In genomic region chr5:149641000-149641576, GRCh38 we compare ENCODE assay signal across 11 cellular contexts. TPM values are rescaled to one million over a fixed set of nuclear protein-coding genes. Genes with fewer than 3 reads are reported as not detected.
DNase-seq lines count a peak whose midpoint lies in the region; ATAC-seq, FAIRE-seq and TF ChIP-seq lines count a peak whose summit lies in the region.
"Had no signal": no experiment of that assay in that cellular context is flagged by ENCODE, and none has a peak within 500 bp of the region (broad histone marks: within the 10 kb centered on the region; RNA-seq: fewer than 3 reads in every experiment).

No MANE protein-coding gene starts in this region.

- peak overlapping the region; percentile 85 for H3K27ac ChIP-seq in duodenal mucosa (ENCODE audit: low read depth, low read length)
- peak overlapping the region; percentile 72 for H3K27ac ChIP-seq in HepG2 (ENCODE audit: extremely low read length, insufficient read depth, low read length)

- H3K79me2 ChIP-seq in HepG2 (ENCODE audit: insufficient read depth, low read length): no peaks in the 10 kb centered on the region

- H3K9ac ChIP-seq in duodenal mucosa (ENCODE audit: low read depth in 1 of 2, low read length in 2 of 2): peak overlapping the region; percentile 55 to 67
- peak overlapping the region; percentile 48 for H3K9ac ChIP-seq in HepG2 (ENCODE audit: insufficient read depth, low read depth, low read length)

- intact Hi-C loops in HepG2 (cut with micrococcal nuclease; ENCODE audit: unreplicated experiment): no loop called here

- peak; percentile 1 for DNase-seq in MV-4-11 (lab: John Stamatoyannopoulos, UW)
- DNase-seq in HepG2 (ENCODE audit: low spot score): peak; percentile 85
- DNase-seq in stromal cell of bone marrow (ENCODE audit: low read depth): peak; percentile 43
- DNase-seq in occipital lobe (lab: John Stamatoyannopoulos, UW): no peak
- DNase-seq in globus pallidus (ENCODE audit: low spot score): no peak
- no peak for DNase-seq in COLO668 (lab: John Stamatoyannopoulos, UW; ENCODE audit: unreplicated experiment)
- no peak for DNase-seq in activated CD4-positive, alpha-beta T cell treated with anti-CD3 and anti-CD28 coated beads, Interleukin-2, amount 50 U/mL, for 1 hour
- DNase-seq: activated naive CD4-positive, alpha-beta T cell treated with anti-CD3 and anti-CD28 coated beads, Interleukin-2, amount 50 U/mL, for 16 hours; foreskin melanocyte; NCI-H748 treated with DMSO at 0.1 percent for 48 hours had no signal

- POLR2A ChIA-PET in HepG2 (lab: Yijun Ruan, JAX): interaction anchor here (0.7 to 1.5 kb wide), 3 partner anchors 19 to 68 kb away, joined by 3 to 5 read pairs (median 3); no protein-coding TSS in a partner anchor

- no peaks in the 10 kb centered on the region for H3K27me3 ChIP-seq in duodenal mucosa (ENCODE audit: control insufficient read depth in 1 of 2, insufficient read depth in 2 of 2, low read length in 2 of 2)
- peaks cover 0 to 18% of the 10 kb centered on the region in 2 experiments; a peak in 2 of 5 replicates for H3K27me3 ChIP-seq in HepG2 (ENCODE audit: control insufficient read depth in 1 of 2, insufficient read depth in 2 of 2, low read length in 2 of 2)

- BruUV-seq in HepG2 (replicated peaks; lab: Mats Ljungman, UMichigan): no TSS peak

- peak; percentile 24 to 68; a peak in 3 of 4 replicates for TF ChIP-seq POLR2A in HepG2 (IDR thresholded peaks at IDR 0.05; ENCODE audit: insufficient read depth in 1 of 2, low read depth in 2 of 2, low read length in 2 of 2)

- TF ChIP-seq EP300 in HepG2 (IDR thresholded peaks at IDR 0.05; ENCODE audit: low read depth in 2 of 2, low read length in 2 of 2) (peak in 1 of 2 experiments; percentile 47; a peak in 1 of 4 replicates), HepG2 (CRISPR knock-in tag; IDR thresholded peaks at IDR 0.05; ENCODE audit: borderline replicate concordance) (no peak)

- TF ChIP-seq RAD21 in HepG2 (CRISPR knock-in tag; IDR thresholded peaks at IDR 0.05): no peak

- peak; percentile 83 for ATAC-seq in HepG2

- H2AFZ ChIP-seq in HepG2 (ENCODE audit: low read length): peak overlapping the region; percentile 88

- H3K4me1 ChIP-seq in duodenal mucosa (ENCODE audit: control insufficient read depth in 1 of 2, insufficient read depth in 2 of 2, low read length in 2 of 2) (peaks cover 21 to 25% of the 10 kb centered on the region in 2 donors), HepG2 (ENCODE audit: insufficient read depth, low read length) (peaks cover 34% of the 10 kb centered on the region)

- FAIRE-seq in HepG2 (lab: Jason Lieb, UNC): peak; percentile 77

- no peak; the same call in none of the 2 replicates for TF ChIP-seq CTCF in HepG2 (CRISPR knock-in tag; IDR thresholded peaks at IDR 0.05)

- peak overlapping the region; percentile 89 for H3K4me2 ChIP-seq in HepG2 (ENCODE audit: low read depth, low read length)

- CTCF ChIA-PET in HepG2 (lab: Yijun Ruan, JAX; ENCODE audit: low intra/inter-chr PET ratio, low total read pairs): interaction anchor here (0.9 kb wide), 1 partner anchor 187 kb away, joined by 4 read pairs; no protein-coding TSS in a partner anchor

- no peaks in the 10 kb centered on the region for H4K20me1 ChIP-seq in HepG2 (ENCODE audit: insufficient read depth, low read length)

- 3% methylated on average over 18 of the region's 18 CpGs for WGBS in HepG2 (ENCODE audit: low lambda C conversion rate)

- no peaks in the 10 kb centered on the region for H3K9me3 ChIP-seq in duodenal mucosa (ENCODE audit: control insufficient read depth in 1 of 2, low read length in 2 of 2)
- H3K9me3 ChIP-seq in HepG2 (ENCODE audit: low read length): no peaks in the 10 kb centered on the region

- H3K4me3 ChIP-seq in duodenal mucosa (ENCODE audit: low read depth in 1 of 2, low read length in 2 of 2) (peak overlapping the region; percentile 69 to 72), HepG2 (replicated peaks in 1 of 3; ENCODE audit: insufficient read depth in 1 of 3, low read depth in 2 of 3, low read length in 3 of 3) (peak overlapping the region; percentile 43 to 66 (median 62))

- in situ Hi-C loops in HepG2 (cut with HindIII; ENCODE audit: extremely low pct_ligation_motif_present, low pct_unique_long_range_greater_than_20kb): loop anchor here (25.0 kb wide), 1 partner anchor 346 kb away; no protein-coding TSS in a partner anchor

- H3K36me3 ChIP-seq in duodenal mucosa (ENCODE audit: control insufficient read depth in 1 of 2, insufficient read depth in 2 of 2, low read length in 2 of 2) (no peaks in the 10 kb centered on the region), HepG2 (replicated peaks in 1 of 2; ENCODE audit: control insufficient read depth in 1 of 2, insufficient read depth in 2 of 2, low read length in 2 of 2) (no peaks in the 10 kb centered on the region)

TF ChIP-seq in HepG2, 621 proteins besides CTCF, POLR2A, EP300 and RAD21 (continues in another document):
- no peak for TF ChIP-seq RBM39 (IDR thresholded peaks at IDR 0.05; ENCODE audit: low read depth, low read length, poor library complexity, severe bottlenecking)
- no peak for TF ChIP-seq ZBTB21 (CRISPR knock-in tag; IDR thresholded peaks at IDR 0.05)
- no peak for TF ChIP-seq ZNF678 (CRISPR knock-in tag; IDR thresholded peaks at IDR 0.05)
- no peak for TF ChIP-seq ZBTB4 (CRISPR knock-in tag; IDR thresholded peaks at IDR 0.05; ENCODE audit: borderline replicate concordance)
- no peak for TF ChIP-seq BRF2 (CRISPR knock-in tag; IDR thresholded peaks at IDR 0.05)
- TF ChIP-seq ZMYM3 (CRISPR knock-in tag; IDR thresholded peaks at IDR 0.05): no peak
- no peak for TF ChIP-seq ZNF138 (CRISPR knock-in tag; IDR thresholded peaks at IDR 0.05; ENCODE audit: low read depth)
- TF ChIP-seq POGZ (CRISPR knock-in tag; IDR thresholded peaks at IDR 0.05): no peak
- no peak for TF ChIP-seq THAP11 (CRISPR knock-in tag; IDR thresholded peaks at IDR 0.05)
- no peak for TF ChIP-seq ZNF225 (CRISPR knock-in tag; IDR thresholded peaks at IDR 0.05)
- no peak for TF ChIP-seq NFKB2 (CRISPR knock-in tag; IDR thresholded peaks at IDR 0.05; ENCODE audit: borderline replicate concordance)
- TF ChIP-seq FOXA1 (IDR thresholded peaks at IDR 0.05): no peak
- no peak for TF ChIP-seq FOXA1 (CRISPR knock-in tag; IDR thresholded peaks at IDR 0.05)
- TF ChIP-seq ZNF746 (CRISPR knock-in tag; IDR thresholded peaks at IDR 0.05): 0 out of 2 replicates have a peak, but pooled peaks have one; percentile 27

RNA-seq across cellular contexts. Expression of gene ARHGEF37, which starts 59.8 kb away (rescaled TPM):
- total RNA-seq in HepG2 (2016; rRNA removed; fragmentation: Illumina TruSeq; extraction: Trizol) (0.27 TPM in 1 of 2 replicates, not detected in the other), occipital lobe (1.4 TPM)
- total RNA-seq in HepG2 (2016; cell fraction: cytosol; rRNA removed; fragmentation: Illumina TruSeq; extraction: Trizol; ENCODE audit: low read depth): not detected in 2 replicates
- 0.11 TPM in 1 of 2 replicates, not detected in the other for total RNA-seq in HepG2 (2016; cell fraction: insoluble cytoplasmic fraction; rRNA removed; fragmentation: Illumina TruSeq; extraction: Trizol)
- total RNA-seq in HepG2 (2016; cell fraction: membrane; rRNA removed; fragmentation: Illumina TruSeq; extraction: Trizol): not detected in 2 replicates
- not detected in 2 replicates for total RNA-seq in HepG2 (2016; cell fraction: nucleus; rRNA removed; fragmentation: Illumina TruSeq; extraction: Trizol)
- polyA plus RNA-seq in HepG2 (2011; rRNA removed): 0.18 and 0.39 TPM in 2 replicates
- polyA plus RNA-seq in HepG2 (2011; cell fraction: cytosol; rRNA removed): 0.05 and 0.23 TPM in 2 replicates
- 0.18 and 0.38 TPM in 2 replicates for polyA plus RNA-seq in HepG2 (2011; cell fraction: nucleus; rRNA removed)
- polyA plus RNA-seq in HepG2 (2012): 0.21 and 0.28 TPM in 2 replicates
- not detected in 2 replicates for polyA plus RNA-seq in HepG2 (2016; cell fraction: cytosol; fragmentation: Illumina TruSeq; extraction: Trizol; ENCODE audit: low read depth)
- polyA plus RNA-seq in HepG2 (2016; cell fraction: insoluble cytoplasmic fraction; fragmentation: Illumina TruSeq; extraction: Trizol; ENCODE audit: low read depth): not detected in 2 replicates
- not detected in 2 replicates for polyA plus RNA-seq in HepG2 (2016; cell fraction: membrane; fragmentation: Illumina TruSeq; extraction: Trizol; ENCODE audit: low read depth)
- 0.48 TPM in 1 of 2 replicates, not detected in the other for polyA plus RNA-seq in HepG2 (2016; cell fraction: nucleus; fragmentation: Illumina TruSeq; extraction: Trizol; ENCODE audit: insufficient read depth, low read depth)
- 0.51 and 1.4 TPM in 2 replicates for polyA minus RNA-seq in HepG2 (2011; rRNA and poly(A)+ RNA removed; ENCODE audit: low replicate concordance)
- not detected in 2 replicates for polyA minus RNA-seq in HepG2 (2011; cell fraction: cytosol; rRNA and poly(A)+ RNA removed)
- 0.13 and 0.87 TPM in 2 replicates for polyA minus RNA-seq in HepG2 (2011; cell fraction: nucleus; rRNA and poly(A)+ RNA removed)

Comparison
In these comparisons a context has a peak if more than half of its experiments do, and no peak if none do; other contexts are left out.
1. DNase-seq: peak in MV-4-11 (single experiment), HepG2 (single experiment) and stromal cell of bone marrow (single experiment); none in occipital lobe (single experiment), globus pallidus (single experiment), COLO668 (single experiment) and activated CD4-positive, alpha-beta T cell treated with anti-CD3 and anti-CD28 coated beads, Interleukin-2, amount 50 U/mL, for 1 hour (single experiment).